14 cellular contexts compared by ENCODE assay signal in the genomic region with DNA sequence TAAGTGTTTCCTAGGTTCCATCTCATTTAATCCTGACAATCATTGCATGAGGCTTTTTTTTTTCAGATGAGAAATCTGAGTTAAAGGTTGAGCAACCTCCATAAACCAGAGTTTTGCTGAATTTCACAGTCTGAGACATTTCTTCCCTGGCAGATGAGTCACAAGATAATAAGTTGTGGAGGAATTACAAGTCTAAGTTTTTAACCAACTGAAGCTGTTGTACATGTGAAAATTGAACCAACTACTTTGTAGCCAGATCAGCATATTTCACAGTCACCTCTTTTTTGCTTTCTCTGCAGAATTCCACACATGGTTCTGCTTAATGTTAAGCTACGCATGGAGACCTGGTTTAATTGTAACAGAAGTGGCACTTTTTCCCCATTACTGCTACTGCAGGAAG.
DNase-seq lines count a peak whose midpoint lies in the region; ATAC-seq, FAIRE-seq and TF ChIP-seq lines count a peak whose summit lies in the region.
"Had no signal": no experiment of that assay in that cellular context is flagged by ENCODE, and none has a peak within 500 bp of the region (broad histone marks: within the 10 kb centered on the region; RNA-seq: fewer than 3 reads in every experiment).

No MANE protein-coding gene starts in this region.

- H3K27ac Mint-ChIP-seq in nephron: peak overlapping the region; percentile 47 to 88 (median 79)
- H3K27ac Mint-ChIP-seq in activated naive CD4-positive, alpha-beta T cell treated with anti-CD3 and anti-CD28 coated beads for 36 hours: no peak overlapping the region
- H3K27ac Mint-ChIP-seq: activated naive CD4-positive, alpha-beta T cell treated with anti-CD3 and anti-CD28 coated beads, Interleukin-2, amount 10 ng/mL, durations not matched to agents 7 days and 5 days; CD8-positive, alpha-beta T cell had no signal

- peaks cover 14% of the 10 kb centered on the region for H3K4me1 Mint-ChIP-seq in nephron
- H3K4me1 Mint-ChIP-seq in activated naive CD4-positive, alpha-beta T cell treated with anti-CD3 and anti-CD28 coated beads for 36 hours (ENCODE audit: low read depth): no peaks in the 10 kb centered on the region
- H3K4me1 Mint-ChIP-seq: activated naive CD4-positive, alpha-beta T cell treated with anti-CD3 and anti-CD28 coated beads, Interleukin-2, amount 10 ng/mL, durations not matched to agents 7 days and 5 days had no signal

- H3K27ac ChIP-seq in upper lobe of right lung: no peak overlapping the region
- H3K27ac ChIP-seq: dorsolateral prefrontal cortex had no signal

- H3K36me3 ChIP-seq in upper lobe of right lung: no peaks in the 10 kb centered on the region

- no peaks in the 10 kb centered on the region for H3K36me3 Mint-ChIP-seq in nephron (ENCODE audit: low read depth)
- no peaks in the 10 kb centered on the region for H3K36me3 Mint-ChIP-seq in activated naive CD4-positive, alpha-beta T cell treated with anti-CD3 and anti-CD28 coated beads for 36 hours (ENCODE audit: low read depth)
- H3K36me3 Mint-ChIP-seq: activated naive CD4-positive, alpha-beta T cell treated with anti-CD3 and anti-CD28 coated beads, Interleukin-2, amount 10 ng/mL, durations not matched to agents 7 days and 5 days; CD8-positive, alpha-beta T cell had no signal

- H3K4me3 ChIP-seq in AG10803 (ENCODE audit: low read length): no peak overlapping the region
- no peak overlapping the region for H3K4me3 ChIP-seq in upper lobe of right lung
- H3K4me3 ChIP-seq: dorsolateral prefrontal cortex had no signal

- CTCF ChIA-PET in activated naive CD4-positive, alpha-beta T cell treated with anti-CD3 and anti-CD28 coated beads for 36 hours (lab: Charles Lee): no interaction called here

- no peak for TF ChIP-seq CTCF in AG10803 (conservative IDR thresholded peaks at IDR 0.05; ENCODE audit: low read length)
- TF ChIP-seq CTCF in nephron (IDR thresholded peaks at IDR 0.05; ENCODE audit: unreplicated experiment in 3 of 3): no peak
- TF ChIP-seq CTCF in upper lobe of right lung (IDR thresholded peaks at IDR 0.05): no peak

- intact Hi-C loops in upper lobe of right lung (cut with DNase I): no loop called here
- intact Hi-C loops in activated naive CD4-positive, alpha-beta T cell treated with anti-CD3 and anti-CD28 coated beads for 36 hours (cut with micrococcal nuclease): no loop called here

- peak; percentile 96 for DNase-seq in AG10803 (ENCODE audit: low read depth)
- peak; percentile 71 for DNase-seq in NOMO-1 treated with DMSO at 0.1 percent for 48 hours (lab: John Stamatoyannopoulos, UW; ENCODE audit: unreplicated experiment)
- no peak for DNase-seq in upper lobe of right lung
- DNase-seq in left lobe of liver (ENCODE audit: low spot score): no peak
- DNase-seq in activated naive CD4-positive, alpha-beta T cell treated with anti-CD3 and anti-CD28 coated beads for 36 hours: no peak
- no peak for DNase-seq in activated CD8-positive, alpha-beta memory T cell treated with anti-CD3 and anti-CD28 coated beads, Interleukin-2, amount 50 U/mL, for 48 hours
- DNase-seq: activated naive CD4-positive, alpha-beta T cell treated with anti-CD3 and anti-CD28 coated beads, Interleukin-2, amount 10 ng/mL, durations not matched to agents 7 days and 5 days; CD8-positive, alpha-beta T cell; dorsolateral prefrontal cortex; NCI-H526 treated with DMSO at 0.1 percent for 48 hours; small intestine; T-helper 1 cell had no signal

- peak; percentile 88 for FAIRE-seq in endometrium (lab: Jason Lieb, UNC)
- FAIRE-seq: small intestine had no signal

- peaks cover 3% of the 10 kb centered on the region for H3K9me3 Mint-ChIP-seq in nephron
- H3K9me3 Mint-ChIP-seq in activated naive CD4-positive, alpha-beta T cell treated with anti-CD3 and anti-CD28 coated beads for 36 hours: peaks cover 4% of the 10 kb centered on the region

- no peak overlapping the region for H3K4me3 Mint-ChIP-seq in nephron
- H3K4me3 Mint-ChIP-seq in activated naive CD4-positive, alpha-beta T cell treated with anti-CD3 and anti-CD28 coated beads for 36 hours: no peak overlapping the region
- H3K4me3 Mint-ChIP-seq: activated naive CD4-positive, alpha-beta T cell treated with anti-CD3 and anti-CD28 coated beads, Interleukin-2, amount 10 ng/mL, durations not matched to agents 7 days and 5 days; CD8-positive, alpha-beta T cell had no signal

- no peaks in the 10 kb centered on the region for H3K4me1 ChIP-seq in upper lobe of right lung

- no peaks in the 10 kb centered on the region for H3K9me3 ChIP-seq in upper lobe of right lung

- ATAC-seq in upper lobe of right lung (no peak), left lobe of liver (no peak)
- ATAC-seq: CD8-positive, alpha-beta T cell had no signal

- H3K27me3 ChIP-seq in upper lobe of right lung: no peaks in the 10 kb centered on the region
- H3K27me3 ChIP-seq: dorsolateral prefrontal cortex had no signal

- H3K27me3 Mint-ChIP-seq in nephron (ENCODE audit: low read depth): no peaks in the 10 kb centered on the region
- H3K27me3 Mint-ChIP-seq in activated naive CD4-positive, alpha-beta T cell treated with anti-CD3 and anti-CD28 coated beads for 36 hours (ENCODE audit: low read depth): no peaks in the 10 kb centered on the region
- H3K27me3 Mint-ChIP-seq: activated naive CD4-positive, alpha-beta T cell treated with anti-CD3 and anti-CD28 coated beads, Interleukin-2, amount 10 ng/mL, durations not matched to agents 7 days and 5 days had no signal

Comparison
In these comparisons a context has a peak if more than half of its experiments do, and no peak if none do; other contexts are left out.
1. DNase-seq: peak in AG10803 (single experiment) and NOMO-1 treated with DMSO at 0.1 percent for 48 hours (single experiment); none in upper lobe of right lung (single experiment), left lobe of liver (single experiment), activated naive CD4-positive, alpha-beta T cell treated with anti-CD3 and anti-CD28 coated beads for 36 hours (single experiment) and activated CD8-positive, alpha-beta memory T cell treated with anti-CD3 and anti-CD28 coated beads, Interleukin-2, amount 50 U/mL, for 48 hours (single experiment).